ENCODE assay signal across 8 cellular contexts in the genomic region with DNA sequence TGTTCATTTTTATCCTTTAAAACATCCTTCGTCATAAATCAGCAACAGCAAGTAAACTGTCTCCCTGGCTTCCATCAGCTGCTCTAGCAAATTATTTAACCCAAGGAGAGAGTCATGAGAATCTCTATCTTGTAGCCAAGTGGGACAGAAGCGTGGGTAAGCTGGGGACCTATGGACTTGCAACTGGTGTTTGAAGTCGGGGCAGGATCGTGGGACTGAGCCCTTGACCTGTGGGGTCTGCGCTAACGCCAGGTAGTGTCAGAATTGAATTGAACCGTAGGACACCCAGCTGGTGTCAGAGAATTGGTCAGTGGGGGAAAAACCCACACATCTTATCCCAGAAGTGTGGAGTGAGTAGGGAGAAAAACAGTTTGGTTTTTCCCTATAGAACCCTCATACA.
"Had no signal": no experiment of that assay in that cellular context is flagged by ENCODE, and none has a peak within 500 bp of the region (broad histone marks: within the 10 kb centered on the region; RNA-seq: fewer than 3 reads in every experiment).

No MANE protein-coding gene starts in this region.

- H3K4me1 ChIP-seq: HAP-1 had no signal

- H3K9me3 ChIP-seq: HAP-1 had no signal

- H3K4me3 ChIP-seq: GM23338, HAP-1 had no signal

- H3K9ac ChIP-seq: KMS-11 had no signal

- H3K9me3 Mint-ChIP-seq: GM23338, HFFc6, IgD-negative memory B cell had no signal

- DNase-seq: HFFc6, KBM-7 had no signal

- ATAC-seq: GM23338, HCT116 had no signal

- H3K27ac ChIP-seq: HL-60, KMS-11 had no signal

- H3K4me2 ChIP-seq: GM23338, KMS-11 had no signal

- H2AFZ ChIP-seq: GM23338 had no signal

- H3K4me3 Mint-ChIP-seq: GM23338, HFFc6, IgD-negative memory B cell had no signal

- H3K27ac Mint-ChIP-seq: GM23338, HFFc6, IgD-negative memory B cell had no signal

- H3K27me3 Mint-ChIP-seq: IgD-negative memory B cell had no signal
